In genomic region chr22:37823134-37823985, GRCh38 we compare ENCODE assay signal across 14 cellular contexts. TPM values are rescaled to one million over a fixed set of nuclear protein-coding genes. Genes with fewer than 3 reads are reported as not detected.
DNase-seq lines count a peak whose midpoint lies in the region; ATAC-seq lines count a peak whose summit lies in the region.
"Had no signal": no experiment of that assay in that cellular context is flagged by ENCODE, and none has a peak within 500 bp of the region (broad histone marks: within the 10 kb centered on the region; RNA-seq: fewer than 3 reads in every experiment).

Gene GALR3 (plus strand): TSS chr22:37823382. CDS start chr22:37823407, 25 bp downstream.

- H3K27ac Mint-ChIP-seq in activated naive CD4-positive, alpha-beta T cell treated with anti-CD3 and anti-CD28 coated beads, Interleukin-2, amount 50 U/mL, for 24 hours = peak within 1 kb of the TSS; percentile 51
- no peak within 1 kb of the TSS for H3K27ac Mint-ChIP-seq in stimulated activated effector memory CD8-positive, alpha-beta T cell treated with anti-CD3 and anti-CD28 coated beads, Interleukin-12 subunit alpha, Interleukin-12 subunit beta, amount 100 ng/mL, for 72 hours

- no peak for ATAC-seq in stimulated activated effector memory CD8-positive, alpha-beta T cell treated with anti-CD3 and anti-CD28 coated beads, Interleukin-12 subunit alpha, Interleukin-12 subunit beta, amount 100 ng/mL, for 72 hours
- ATAC-seq in HG02642 (IDR thresholded peaks at IDR 0.05; ENCODE audit: poor library complexity, unreplicated experiment) = no peak
- ATAC-seq in GM21515 (IDR thresholded peaks at IDR 0.05; ENCODE audit: unreplicated experiment) = no peak

- H3K9me3 Mint-ChIP-seq in activated naive CD4-positive, alpha-beta T cell treated with anti-CD3 and anti-CD28 coated beads, Interleukin-2, amount 50 U/mL, for 24 hours = no peaks in the 10 kb centered on the region
- H3K9me3 Mint-ChIP-seq in stimulated activated effector memory CD8-positive, alpha-beta T cell treated with anti-CD3 and anti-CD28 coated beads, Interleukin-12 subunit alpha, Interleukin-12 subunit beta, amount 100 ng/mL, for 72 hours = no peaks in the 10 kb centered on the region

- no peak for DNase-seq in activated naive CD4-positive, alpha-beta T cell treated with anti-CD3 and anti-CD28 coated beads, Interleukin-2, amount 50 U/mL, for 16 hours
- DNase-seq in NCI-H774 (lab: John Stamatoyannopoulos, UW) (peak; percentile 69), cerebellum (ENCODE audit: low spot score) (peak; percentile 56), ureter (ENCODE audit: low spot score) (no peak)
- no peak for DNase-seq in stimulated activated effector memory CD8-positive, alpha-beta T cell treated with anti-CD3 and anti-CD28 coated beads, Interleukin-12 subunit alpha, Interleukin-12 subunit beta, amount 100 ng/mL, for 72 hours (ENCODE audit: low spot score in 2 of 2)
- DNase-seq: brain microvascular endothelial cell, head of caudate nucleus, left ventricle myocardium inferior, NCI-H524 treated with DMSO at 0.1 percent for 48 hours had no signal

- peaks cover 6% of the 10 kb centered on the region for H3K27me3 Mint-ChIP-seq in activated naive CD4-positive, alpha-beta T cell treated with anti-CD3 and anti-CD28 coated beads, Interleukin-2, amount 50 U/mL, for 24 hours

- no peak within 1 kb of the TSS for H3K4me3 Mint-ChIP-seq in activated naive CD4-positive, alpha-beta T cell treated with anti-CD3 and anti-CD28 coated beads, Interleukin-2, amount 50 U/mL, for 24 hours
- peak within 1 kb of the TSS; percentile 31 for H3K4me3 Mint-ChIP-seq in stimulated activated effector memory CD8-positive, alpha-beta T cell treated with anti-CD3 and anti-CD28 coated beads, Interleukin-12 subunit alpha, Interleukin-12 subunit beta, amount 100 ng/mL, for 72 hours

- H3K4me1 Mint-ChIP-seq in activated naive CD4-positive, alpha-beta T cell treated with anti-CD3 and anti-CD28 coated beads, Interleukin-2, amount 50 U/mL, for 24 hours = peaks cover 11% of the 10 kb centered on the region
- H3K4me1 Mint-ChIP-seq in stimulated activated effector memory CD8-positive, alpha-beta T cell treated with anti-CD3 and anti-CD28 coated beads, Interleukin-12 subunit alpha, Interleukin-12 subunit beta, amount 100 ng/mL, for 72 hours = peaks cover 13% of the 10 kb centered on the region

- H3K36me3 Mint-ChIP-seq in activated naive CD4-positive, alpha-beta T cell treated with anti-CD3 and anti-CD28 coated beads, Interleukin-2, amount 50 U/mL, for 24 hours = no peaks in the 10 kb centered on the region
- no peaks in the 10 kb centered on the region for H3K36me3 Mint-ChIP-seq in stimulated activated effector memory CD8-positive, alpha-beta T cell treated with anti-CD3 and anti-CD28 coated beads, Interleukin-12 subunit alpha, Interleukin-12 subunit beta, amount 100 ng/mL, for 72 hours

RNA-seq across cellular contexts. Expression of gene GALR3, which starts in this region (rescaled TPM):
- total RNA-seq in cerebellum (not detected), ureter (not detected)
- total RNA-seq: endothelial cell of umbilical vein, left ventricle myocardium inferior, suprapubic skin had no signal

Comparison
In these comparisons a context has a peak if more than half of its experiments do, and no peak if none do; other contexts are left out.
1. Peak in DNase-seq in cerebellum; RNA of the gene not detected or under 1 TPM.